8 cellular contexts compared by ENCODE assay signal in genomic region chr11:3109921-3110706, GRCh38.
DNase-seq lines count a peak whose midpoint lies in the region; ATAC-seq lines count a peak whose summit lies in the region.

No MANE protein-coding gene starts in this region.

- ATAC-seq in GM21529 (IDR thresholded peaks at IDR 0.05; ENCODE audit: unreplicated experiment) (no peak), HG02798 (IDR thresholded peaks at IDR 0.05; ENCODE audit: poor library complexity, unreplicated experiment) (no peak)

- DNase-seq in SHP77 (lab: John Stamatoyannopoulos, UW) (peak; percentile 7 to 17), SHP77 treated with DMSO at 0.1 percent for 48 hours (lab: John Stamatoyannopoulos, UW) (no peak), NCI-H526 treated with DMSO at 0.1 percent for 48 hours (lab: John Stamatoyannopoulos, UW) (peak; percentile 31), hepatic stellate cell (ENCODE audit: low spot score) (peak; percentile 80)
- DNase-seq in activated naive CD4-positive, alpha-beta T cell treated with anti-CD3 and anti-CD28 coated beads, Interleukin-2, amount 50 U/mL, for 16 hours: peak; percentile 24
- DNase-seq in stimulated activated CD4-positive, alpha-beta T cell treated with anti-CD3 and anti-CD28 coated beads, Interleukin-1b, Interleukin-23, amount 100 ng/mL, for 24 hours (ENCODE audit: low read depth in 4 of 4, low spot score in 1 of 4): peak in 3 of 4 experiments; percentile 13 to 31 (median 14)
